ENCODE assay signal across 12 cellular contexts in genomic region chr1:78834201-78834741, GRCh38.
DNase-seq lines count a peak whose midpoint lies in the region; ATAC-seq, FAIRE-seq and TF ChIP-seq lines count a peak whose summit lies in the region.
"Had no signal": no experiment of that assay in that cellular context is flagged by ENCODE, and none has a peak within 500 bp of the region (broad histone marks: within the 10 kb centered on the region; RNA-seq: fewer than 3 reads in every experiment).

No MANE protein-coding gene starts in this region.

- 38% methylated on average over 4 of the region's 4 CpGs for WGBS in A549 (ENCODE audit: missing lambda C conversion rate)
- WGBS in right cardiac atrium, result 92% methylated on average over 4 of the region's 4 CpGs

- H3K36me3 Mint-ChIP-seq in activated CD4-positive, alpha-beta T cell treated with anti-CD3 and anti-CD28 coated beads, Interleukin-2, amount 10 ng/mL, durations not matched to agents 7 days and 5 days (ENCODE audit: low read depth), result no peaks in the 10 kb centered on the region

- TF ChIP-seq POLR2A in A549 (IDR thresholded peaks at IDR 0.05; ENCODE audit: low read length), result no peak

- no peaks in the 10 kb centered on the region for H3K27me3 ChIP-seq in right cardiac atrium (ENCODE audit: control insufficient read depth, insufficient read depth)
- H3K27me3 ChIP-seq: SJCRH30 had no signal

- H3K9me3 Mint-ChIP-seq in activated CD4-positive, alpha-beta T cell treated with anti-CD3 and anti-CD28 coated beads, Interleukin-2, amount 10 ng/mL, durations not matched to agents 7 days and 5 days, result no peaks in the 10 kb centered on the region
- H3K9me3 Mint-ChIP-seq: H9 had no signal

- CTCF ChIA-PET in A549 (lab: Yijun Ruan, JAX), result interaction anchor here (0.9 kb wide), 1 partner anchor 146 kb away, joined by 5 read pairs; no protein-coding TSS in a partner anchor
- CTCF ChIA-PET in activated CD4-positive, alpha-beta T cell treated with anti-CD3 and anti-CD28 coated beads, Interleukin-2, amount 10 ng/mL, durations not matched to agents 7 days and 5 days (lab: Charles Lee), result no interaction called here

- no peak overlapping the region for H3K27ac Mint-ChIP-seq in activated CD4-positive, alpha-beta T cell treated with anti-CD3 and anti-CD28 coated beads, Interleukin-2, amount 10 ng/mL, durations not matched to agents 7 days and 5 days
- H3K27ac Mint-ChIP-seq: H9 had no signal

- H3K4me2 ChIP-seq in A549, result no peak overlapping the region; the same call in 2 of the 3 replicates

- FAIRE-seq in A549 (lab: Jason Lieb, UNC), result no peak

- H3K9me3 ChIP-seq in A549 (no peaks in the 10 kb centered on the region), right cardiac atrium (ENCODE audit: control insufficient read depth, low read length) (no peaks in the 10 kb centered on the region)
- H3K9me3 ChIP-seq: SJCRH30 had no signal

- POLR2A ChIA-PET in A549 (lab: Yijun Ruan, JAX), result no interaction called here
- POLR2A ChIA-PET in activated CD4-positive, alpha-beta T cell treated with anti-CD3 and anti-CD28 coated beads, Interleukin-2, amount 10 ng/mL, durations not matched to agents 7 days and 5 days (lab: Charles Lee), result no interaction called here

- DNase-seq in A549 (ENCODE audit: low read depth in 1 of 2, low spot score in 1 of 2), result no peak
- no peak for DNase-seq in HPDE6-E6E7 (ENCODE audit: extremely low spot score)
- DNase-seq in foreskin melanocyte, result no peak
- no peak for DNase-seq in right cardiac atrium
- DNase-seq in activated CD4-positive, alpha-beta T cell treated with anti-CD3 and anti-CD28 coated beads, Interleukin-2, amount 10 ng/mL, durations not matched to agents 7 days and 5 days, result no peak
- DNase-seq: H9, mesendoderm had no signal

- TF ChIP-seq CTCF in A549 (IDR thresholded peaks at IDR 0.05), result no peak

- no peak for TF ChIP-seq EP300 in A549 (IDR thresholded peaks at IDR 0.05)

- 0 out of 6 replicates have a peak overlapping the region, but pooled peaks have one; percentile 16 to 33 for H3K27ac ChIP-seq in A549
- H3K27ac ChIP-seq in right cardiac atrium (ENCODE audit: low read length), result no peak overlapping the region
- H3K27ac ChIP-seq: skin epidermis had no signal

- H3K4me3 Mint-ChIP-seq in activated CD4-positive, alpha-beta T cell treated with anti-CD3 and anti-CD28 coated beads, Interleukin-2, amount 10 ng/mL, durations not matched to agents 7 days and 5 days, result no peak overlapping the region
- H3K4me3 Mint-ChIP-seq: H9 had no signal

- no peak for ATAC-seq in A549
- ATAC-seq in GM18867 (IDR thresholded peaks at IDR 0.05; ENCODE audit: unreplicated experiment), result peak; percentile 64
- peak; percentile 76 for ATAC-seq in HG02610 (IDR thresholded peaks at IDR 0.05; ENCODE audit: unreplicated experiment)
- ATAC-seq in HG03575 (IDR thresholded peaks at IDR 0.05; ENCODE audit: extremely low read depth, insufficient number of reproducible peaks, low FRiP score, unreplicated experiment), result peak; percentile 63
- no peak for ATAC-seq in right cardiac atrium

- H3K4me3 ChIP-seq in A549 (no peak overlapping the region), right cardiac atrium (ENCODE audit: low read length) (no peak overlapping the region)
- H3K4me3 ChIP-seq: SJCRH30, skin epidermis had no signal

- peaks cover 7% of the 10 kb centered on the region for H3K27me3 Mint-ChIP-seq in activated CD4-positive, alpha-beta T cell treated with anti-CD3 and anti-CD28 coated beads, Interleukin-2, amount 10 ng/mL, durations not matched to agents 7 days and 5 days

- H3K4me1 ChIP-seq in A549, result peaks cover 11% of the 10 kb centered on the region; the same call in 2 of the 3 replicates
- no peaks in the 10 kb centered on the region for H3K4me1 ChIP-seq in right cardiac atrium (ENCODE audit: control insufficient read depth, insufficient read depth, low read length)

- intact Hi-C loops in right cardiac atrium (cut with DNase I), result no loop called here

- no peak for TF ChIP-seq RAD21 in A549 (conservative IDR thresholded peaks at IDR 0.05 in 1 of 2, IDR thresholded peaks at IDR 0.05 in 1 of 2)

- peaks cover 16% of the 10 kb centered on the region for H3K4me1 Mint-ChIP-seq in activated CD4-positive, alpha-beta T cell treated with anti-CD3 and anti-CD28 coated beads, Interleukin-2, amount 10 ng/mL, durations not matched to agents 7 days and 5 days

TF ChIP-seq in A549, 52 proteins besides CTCF, POLR2A, EP300 and RAD21:
- TF ChIP-seq ZC3H11A (IDR thresholded peaks at IDR 0.05), result no peak
- TF ChIP-seq MYC (IDR thresholded peaks at IDR 0.05; ENCODE audit: borderline replicate concordance, low read length), result no peak
- no peak for TF ChIP-seq SMC3 (IDR thresholded peaks at IDR 0.05)
- no peak for TF ChIP-seq HOXA7 (CRISPR knock-in tag; IDR thresholded peaks at IDR 0.05)
- TF ChIP-seq HOXB5 (CRISPR knock-in tag; IDR thresholded peaks at IDR 0.05), result no peak
- no peak for TF ChIP-seq HES2 (IDR thresholded peaks at IDR 0.05)
- TF ChIP-seq TFCP2L1 (CRISPR knock-in tag; IDR thresholded peaks at IDR 0.05), result no peak
- no peak for TF ChIP-seq MAX (IDR thresholded peaks at IDR 0.05)
- no peak for TF ChIP-seq MAFK (IDR thresholded peaks at IDR 0.05; ENCODE audit: partially characterized antibody)
- no peak for TF ChIP-seq NR3C1 (IDR thresholded peaks at IDR 0.05)

Comparison
In these comparisons a context has a peak if more than half of its experiments do, and no peak if none do; other contexts are left out.
1. ATAC-seq: peak in GM18867 (single experiment), HG02610 (single experiment) and HG03575 (single experiment); none in A549 (0 of 2) and right cardiac atrium (0 of 2).